24 cellular contexts compared by ENCODE assay signal in genomic region chr7:113109718-113110117, GRCh38. TPM values are rescaled to one million over a fixed set of nuclear protein-coding genes. Genes with fewer than 3 reads are reported as not detected.
"Had no signal": no experiment of that assay in that cellular context is flagged by ENCODE, and none has a peak within 500 bp of the region (broad histone marks: within the 10 kb centered on the region; RNA-seq: fewer than 3 reads in every experiment).

No MANE protein-coding gene starts in this region.

- FAIRE-seq: endometrium had no signal

- H3K27ac ChIP-seq: gastrocnemius medialis, lower lobe of right lung, ovary, psoas muscle, sigmoid colon, spleen, testis, tibial artery, upper lobe of right lung, uterus had no signal

- H3K9me3 ChIP-seq: gastrocnemius medialis, lower lobe of right lung, ovary, psoas muscle, sigmoid colon, spleen, testis, tibial artery, upper lobe of right lung, uterus had no signal

- H3K36me3 ChIP-seq: lower lobe of right lung, ovary, sigmoid colon, upper lobe of right lung, uterus had no signal

- H3K4me1 ChIP-seq: gastrocnemius medialis, lower lobe of right lung, psoas muscle, sigmoid colon, testis, tibial artery, upper lobe of right lung, uterus had no signal

- H3K27me3 ChIP-seq: gastrocnemius medialis, ovary, sigmoid colon, spleen, testis, tibial artery, upper lobe of right lung, uterus had no signal

- ATAC-seq: effector memory CD8-positive, alpha-beta T cell; gastrocnemius medialis; left ventricle myocardium superior; lower lobe of right lung; naive thymus-derived CD8-positive, alpha-beta T cell; psoas muscle; right cardiac atrium; stimulated activated memory B cell treated with anti-CD40 and anti-IgM and Interleukin-4, amounts not matched to agents 10 μg/mL and 1 μg/mL and 100 μg/mL, for 72 hours; stimulated activated naive CD8-positive, alpha-beta T cell treated with anti-CD3 and anti-CD28 coated beads, Interleukin-15, Interleukin-2, amounts not matched to agents 100 U/mL and 50 U/mL, for 24 hours; upper lobe of right lung had no signal

- H3K4me3 ChIP-seq: gastrocnemius medialis, lower lobe of right lung, ovary, psoas muscle, sigmoid colon, spleen, testis, tibial artery, upper lobe of right lung, uterus had no signal

- DNase-seq: cortex of kidney; effector memory CD8-positive, alpha-beta T cell; gastrocnemius medialis; head of caudate nucleus; kidney glomerular epithelial cell; left ventricle myocardium superior; lower lobe of right lung; naive thymus-derived CD8-positive, alpha-beta T cell; occipital lobe; ovary; posterior cingulate gyrus; psoas muscle; right cardiac atrium; sigmoid colon; spleen; stimulated activated CD4-positive, alpha-beta T cell treated with anti-CD3 and anti-CD28 coated beads, Interleukin-4, amount 100 ng/mL, for 4 hours; stimulated activated naive CD8-positive, alpha-beta T cell treated with anti-CD3 and anti-CD28 coated beads, Interleukin-15, Interleukin-2, amounts not matched to agents 100 U/mL and 50 U/mL, for 24 hours; substantia nigra; testis; tibial artery; upper lobe of right lung; uterus had no signal

RNA-seq across cellular contexts. Expression of gene GPR85, which starts 23.1 kb away (rescaled TPM):
- total RNA-seq: naive thymus-derived CD8-positive, alpha-beta T cell had no signal
